17 cellular contexts compared by ENCODE assay signal in the genomic region with DNA sequence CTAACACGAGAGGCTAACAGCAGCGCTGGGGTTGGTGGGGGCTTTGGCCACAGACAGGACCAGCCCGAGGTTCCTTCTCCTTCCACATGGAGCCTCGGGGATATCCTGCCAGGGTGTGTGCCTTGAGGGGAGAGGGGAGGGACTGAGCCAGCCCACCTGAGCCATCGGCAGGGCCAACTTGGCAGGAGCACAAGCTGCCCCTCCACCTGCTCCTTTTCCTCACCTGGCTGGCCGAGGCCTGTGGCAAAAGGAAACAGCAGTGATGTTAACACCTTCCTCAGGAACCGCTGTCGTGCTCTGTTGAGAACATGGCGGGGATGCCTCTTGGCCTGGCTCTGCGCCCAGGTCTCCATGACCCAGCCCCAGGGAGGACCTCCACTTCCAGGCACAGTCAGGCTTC.
DNase-seq lines count a peak whose midpoint lies in the region; ATAC-seq, FAIRE-seq and TF ChIP-seq lines count a peak whose summit lies in the region.
"Had no signal": no experiment of that assay in that cellular context is flagged by ENCODE, and none has a peak within 500 bp of the region (broad histone marks: within the 10 kb centered on the region; RNA-seq: fewer than 3 reads in every experiment).

No MANE protein-coding gene starts in this region.

- H3K9me3 ChIP-seq in astrocyte (ENCODE audit: insufficient read depth, low read depth, low read length) = peaks cover 14% of the 10 kb centered on the region
- H3K9me3 ChIP-seq in SJCRH30 (replicated peaks) = no peaks in the 10 kb centered on the region

- ATAC-seq in activated CD8-positive, alpha-beta memory T cell treated with anti-CD3 and anti-CD28 coated beads, Interleukin-2, amount 10 ng/mL, durations not matched to agents 7 days and 5 days = no peak
- ATAC-seq in GM18520 (IDR thresholded peaks at IDR 0.05; ENCODE audit: unreplicated experiment) (no peak), HG03520 (IDR thresholded peaks at IDR 0.05; ENCODE audit: unreplicated experiment) (no peak)
- ATAC-seq: CD8-positive, alpha-beta T cell; HCT116 had no signal

- no peak overlapping the region for H3K4me2 ChIP-seq in astrocyte (ENCODE audit: low read length)
- H3K4me2 ChIP-seq: BLaER1 treated with 17β-estradiol and CSF1 and Interleukin-3, amounts not matched to agents 10 nM and 100 nM had no signal

- intact Hi-C loops in posterior vena cava (cut with DNase I) = no loop called here

- no peak overlapping the region for H2AFZ ChIP-seq in astrocyte (ENCODE audit: low read depth, low read length)
- H2AFZ ChIP-seq: GM23248 had no signal

- no peaks in the 10 kb centered on the region for H3K36me3 Mint-ChIP-seq in activated CD8-positive, alpha-beta memory T cell treated with anti-CD3 and anti-CD28 coated beads, Interleukin-2, amount 10 ng/mL, durations not matched to agents 7 days and 5 days
- H3K36me3 Mint-ChIP-seq in astrocyte (ENCODE audit: low read depth, unreplicated experiment) = no peaks in the 10 kb centered on the region
- H3K36me3 Mint-ChIP-seq: CD8-positive, alpha-beta T cell had no signal

- H3K27ac ChIP-seq in astrocyte (ENCODE audit: low read depth, low read length) (no peak overlapping the region), SJCRH30 (no peak overlapping the region)
- H3K27ac ChIP-seq: BLaER1 treated with 17β-estradiol and CSF1 and Interleukin-3, amounts not matched to agents 10 nM and 100 nM; GM23248 had no signal

- H4K20me1 ChIP-seq in astrocyte (ENCODE audit: insufficient read depth, low read length) = no peaks in the 10 kb centered on the region
- H4K20me1 ChIP-seq: BLaER1 treated with 17β-estradiol and CSF1 and Interleukin-3, amounts not matched to agents 10 nM and 100 nM had no signal

- H3K27ac Mint-ChIP-seq in activated CD8-positive, alpha-beta memory T cell treated with anti-CD3 and anti-CD28 coated beads, Interleukin-2, amount 10 ng/mL, durations not matched to agents 7 days and 5 days = no peak overlapping the region
- no peak overlapping the region for H3K27ac Mint-ChIP-seq in astrocyte (ENCODE audit: unreplicated experiment)
- H3K27ac Mint-ChIP-seq: B cell; CD8-positive, alpha-beta T cell had no signal

- H3K4me3 Mint-ChIP-seq in activated CD8-positive, alpha-beta memory T cell treated with anti-CD3 and anti-CD28 coated beads, Interleukin-2, amount 10 ng/mL, durations not matched to agents 7 days and 5 days = no peak overlapping the region
- peak overlapping the region; percentile 66 for H3K4me3 Mint-ChIP-seq in astrocyte (ENCODE audit: unreplicated experiment)
- H3K4me3 Mint-ChIP-seq: B cell; CD8-positive, alpha-beta T cell had no signal

- H3K27me3 ChIP-seq in astrocyte (ENCODE audit: insufficient read depth, low read length) = no peaks in the 10 kb centered on the region
- H3K27me3 ChIP-seq in SJCRH30 = no peaks in the 10 kb centered on the region

- H3K36me3 ChIP-seq in astrocyte (ENCODE audit: insufficient read depth, low read length) (no peaks in the 10 kb centered on the region), SJCRH30 (no peaks in the 10 kb centered on the region)
- H3K36me3 ChIP-seq: BLaER1 treated with 17β-estradiol and CSF1 and Interleukin-3, amounts not matched to agents 10 nM and 100 nM had no signal

- CTCF ChIA-PET in activated CD8-positive, alpha-beta memory T cell treated with anti-CD3 and anti-CD28 coated beads, Interleukin-2, amount 10 ng/mL, durations not matched to agents 7 days and 5 days (lab: Charles Lee) = no interaction called here

- H3K9me3 Mint-ChIP-seq in activated CD8-positive, alpha-beta memory T cell treated with anti-CD3 and anti-CD28 coated beads, Interleukin-2, amount 10 ng/mL, durations not matched to agents 7 days and 5 days (ENCODE audit: low read depth) = no peaks in the 10 kb centered on the region
- peaks cover 6% of the 10 kb centered on the region for H3K9me3 Mint-ChIP-seq in astrocyte (ENCODE audit: unreplicated experiment)

- H3K4me1 ChIP-seq in astrocyte (ENCODE audit: insufficient read depth, low read length) (no peaks in the 10 kb centered on the region), SJCRH30 (no peaks in the 10 kb centered on the region)

- H3K27me3 Mint-ChIP-seq in activated CD8-positive, alpha-beta memory T cell treated with anti-CD3 and anti-CD28 coated beads, Interleukin-2, amount 10 ng/mL, durations not matched to agents 7 days and 5 days = peaks cover 3% of the 10 kb centered on the region
- H3K27me3 Mint-ChIP-seq in astrocyte (ENCODE audit: low read depth, unreplicated experiment) = peaks cover 8% of the 10 kb centered on the region
- H3K27me3 Mint-ChIP-seq: B cell had no signal

- no peak for FAIRE-seq in astrocyte (lab: Jason Lieb, UNC)
- FAIRE-seq: G401.6, GM12891, H54 had no signal

- H3K79me2 ChIP-seq in astrocyte (ENCODE audit: insufficient read depth, low read length) = no peaks in the 10 kb centered on the region

- H3K4me3 ChIP-seq in astrocyte (ENCODE audit: insufficient read depth, low read depth, low read length) (no peak overlapping the region), SJCRH30 (no peak overlapping the region)
- H3K4me3 ChIP-seq: BLaER1 treated with 17β-estradiol and CSF1 and Interleukin-3, amounts not matched to agents 10 nM and 100 nM; GM23248 had no signal

- H3K9ac ChIP-seq in astrocyte (ENCODE audit: low read length) = no peak overlapping the region
- H3K9ac ChIP-seq: BLaER1 treated with 17β-estradiol and CSF1 and Interleukin-3, amounts not matched to agents 10 nM and 100 nM; GM23248 had no signal

- DNase-seq in activated CD8-positive, alpha-beta memory T cell treated with anti-CD3 and anti-CD28 coated beads, Interleukin-2, amount 10 ng/mL, durations not matched to agents 7 days and 5 days = peak; percentile 28
- DNase-seq in activated CD8-positive, alpha-beta memory T cell treated with anti-CD3 and anti-CD28 coated beads, Interleukin-2, amount 50 U/mL, for 48 hours = no peak
- DNase-seq in astrocyte (ENCODE audit: low read depth) (no peak), islet precursor cell (peak; percentile 37), posterior vena cava (ENCODE audit: low spot score) (peak; percentile 64), SJCRH30 (no peak)
- DNase-seq: Calu3; CD8-positive, alpha-beta T cell; GM23248 had no signal

- TF ChIP-seq CTCF in astrocyte (IDR thresholded peaks at IDR 0.05; ENCODE audit: insufficient read depth, low read depth, low read length) = no peak

- H3K4me1 Mint-ChIP-seq in activated CD8-positive, alpha-beta memory T cell treated with anti-CD3 and anti-CD28 coated beads, Interleukin-2, amount 10 ng/mL, durations not matched to agents 7 days and 5 days = peaks cover 6% of the 10 kb centered on the region
- H3K4me1 Mint-ChIP-seq in astrocyte (ENCODE audit: low read depth, unreplicated experiment) = peaks cover 9% of the 10 kb centered on the region
- H3K4me1 Mint-ChIP-seq: B cell had no signal

Comparison
In these comparisons a context has a peak if more than half of its experiments do, and no peak if none do; other contexts are left out.
1. DNase-seq: peak in activated CD8-positive, alpha-beta memory T cell treated with anti-CD3 and anti-CD28 coated beads, Interleukin-2, amount 10 ng/mL, durations not matched to agents 7 days and 5 days (single experiment), islet precursor cell (single experiment) and posterior vena cava (single experiment); none in activated CD8-positive, alpha-beta memory T cell treated with anti-CD3 and anti-CD28 coated beads, Interleukin-2, amount 50 U/mL, for 48 hours (single experiment), astrocyte (single experiment) and SJCRH30 (0 of 2).